9 cellular contexts compared by ENCODE assay signal in the genomic region with DNA sequence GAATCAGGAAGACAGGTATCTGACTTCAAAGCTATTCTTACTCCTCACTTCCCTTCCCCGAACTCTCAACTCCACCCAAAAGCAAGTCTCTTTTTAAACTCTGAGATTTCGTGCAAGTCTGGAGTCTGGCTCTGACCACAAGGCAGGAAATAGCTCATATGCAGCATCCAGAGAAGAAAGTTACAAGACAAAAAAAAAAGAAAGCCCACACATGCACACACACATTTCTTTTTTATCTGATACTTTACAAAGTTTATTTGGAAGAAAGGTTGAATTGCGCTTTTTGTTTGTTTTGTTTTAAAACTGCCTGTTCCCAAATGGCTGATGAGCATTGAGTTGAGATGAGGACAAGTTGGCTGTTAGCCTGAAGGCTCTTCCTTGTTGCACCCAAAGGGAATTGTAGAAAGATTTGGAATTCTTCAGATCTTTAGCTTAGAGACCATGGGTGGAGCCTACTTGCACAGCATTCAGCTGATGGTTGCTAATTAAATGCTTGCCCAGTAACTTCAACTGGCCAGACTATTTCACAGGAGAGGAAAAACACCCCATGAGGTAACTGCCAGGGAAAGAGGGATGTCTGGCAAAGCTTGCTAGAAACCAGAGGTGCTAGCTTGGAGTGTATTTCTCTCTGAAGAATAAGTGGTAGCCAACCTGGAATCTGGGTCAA.
DNase-seq lines count a peak whose midpoint lies in the region; ATAC-seq and TF ChIP-seq lines count a peak whose summit lies in the region.
"Had no signal": no experiment of that assay in that cellular context is flagged by ENCODE, and none has a peak within 500 bp of the region (broad histone marks: within the 10 kb centered on the region; RNA-seq: fewer than 3 reads in every experiment).

No MANE protein-coding gene starts in this region.

- intact Hi-C loops in thyroid gland (cut with DNase I): no loop called here

- POLR2A ChIA-PET in BJ (lab: Charles Lee): no interaction called here

- H3K9me3 ChIP-seq in hepatocyte (ENCODE audit: low read depth): no peaks in the 10 kb centered on the region
- H3K9me3 ChIP-seq in thyroid gland: no peaks in the 10 kb centered on the region
- H3K9me3 ChIP-seq: tibial nerve had no signal

- H3K27me3 ChIP-seq in BJ (ENCODE audit: control insufficient read depth, insufficient read depth, low read length): no peaks in the 10 kb centered on the region
- no peaks in the 10 kb centered on the region for H3K27me3 ChIP-seq in hepatocyte
- H3K27me3 ChIP-seq in thyroid gland: no peaks in the 10 kb centered on the region
- H3K27me3 ChIP-seq: tibial nerve had no signal

- TF ChIP-seq CTCF in BJ (IDR thresholded peaks at IDR 0.05; ENCODE audit: insufficient read depth, low read depth, low read length) (no peak), hepatocyte (IDR thresholded peaks at IDR 0.05; ENCODE audit: poor library complexity) (no peak), thyroid gland (IDR thresholded peaks at IDR 0.05) (no peak)

- no peak for TF ChIP-seq POLR2A in thyroid gland (IDR thresholded peaks at IDR 0.05)

- DNase-seq in BJ (ENCODE audit: low read depth): peak; percentile 96
- peak; percentile 14 for DNase-seq in activated T-cell treated with anti-CD3 and anti-CD28 coated beads for 4 hours
- peak; percentile 18 for DNase-seq in hepatocyte (ENCODE audit: low spot score)
- DNase-seq in thyroid gland: peak; percentile 38 to 53
- no peak for DNase-seq in occipital lobe (lab: John Stamatoyannopoulos, UW)
- no peak for DNase-seq in effector CD8-positive, alpha-beta T cell (lab: John Stamatoyannopoulos, UW)

- no peak overlapping the region for H3K4me3 ChIP-seq in BJ (ENCODE audit: low read depth, low read length)
- H3K4me3 ChIP-seq in hepatocyte: no peak overlapping the region
- no peak overlapping the region for H3K4me3 ChIP-seq in thyroid gland (replicated peaks in 1 of 3)
- H3K4me3 ChIP-seq: tibial nerve had no signal

- no peaks in the 10 kb centered on the region for H3K9me2 ChIP-seq in hepatocyte (replicated peaks; ENCODE audit: insufficient read depth)

- WGBS in hepatocyte (ENCODE audit: low lambda C conversion rate, missing lambda C conversion rate): 34% methylated on average over 3 of the region's 3 CpGs
- 11 to 16% methylated on average over 3 of the region's 3 CpGs for WGBS in thyroid gland, 2 donors

- no peaks in the 10 kb centered on the region for H4K20me1 ChIP-seq in hepatocyte (ENCODE audit: insufficient read depth, poor library complexity, severe bottlenecking)

- H3K79me2 ChIP-seq in hepatocyte: no peaks in the 10 kb centered on the region

- H3K4me1 ChIP-seq in hepatocyte (ENCODE audit: insufficient read depth): peaks cover 33% of the 10 kb centered on the region
- peaks cover 23 to 41% of the 10 kb centered on the region in 2 donors for H3K4me1 ChIP-seq in thyroid gland

- peak; percentile 86 for ATAC-seq in GM19324 (IDR thresholded peaks at IDR 0.05; ENCODE audit: low FRiP score, unreplicated experiment)
- ATAC-seq in HG03175 (IDR thresholded peaks at IDR 0.05; ENCODE audit: unreplicated experiment): peak; percentile 96

- CTCF ChIA-PET in BJ (lab: Yijun Ruan, JAX): interaction anchor here (0.6 to 1.3 kb wide), 5 partner anchors 12 to 129 kb away, joined by 3 read pairs; no protein-coding TSS in a partner anchor

- no peaks in the 10 kb centered on the region for H3K36me3 ChIP-seq in BJ (ENCODE audit: control insufficient read depth, insufficient read depth, low read length)
- H3K36me3 ChIP-seq in hepatocyte (replicated peaks; ENCODE audit: insufficient read depth, low read depth): no peaks in the 10 kb centered on the region
- no peaks in the 10 kb centered on the region for H3K36me3 ChIP-seq in thyroid gland
- H3K36me3 ChIP-seq: tibial nerve had no signal

- peak overlapping the region; percentile 43 for H3K4me2 ChIP-seq in hepatocyte

- H2AFZ ChIP-seq in hepatocyte: no peak overlapping the region

- H3K27ac ChIP-seq in hepatocyte (peak overlapping the region; percentile 54), thyroid gland (peak overlapping the region; percentile 47 to 81 (median 71))

Comparison
In these comparisons a context has a peak if more than half of its experiments do, and no peak if none do; other contexts are left out.
1. DNase-seq: peak in BJ (single experiment), activated T-cell treated with anti-CD3 and anti-CD28 coated beads for 4 hours (single experiment), hepatocyte (single experiment) and thyroid gland (2 of 2); none in occipital lobe (single experiment) and effector CD8-positive, alpha-beta T cell (single experiment).